Comparison of ENCODE assay signal across 39 cellular contexts in the genomic region with DNA sequence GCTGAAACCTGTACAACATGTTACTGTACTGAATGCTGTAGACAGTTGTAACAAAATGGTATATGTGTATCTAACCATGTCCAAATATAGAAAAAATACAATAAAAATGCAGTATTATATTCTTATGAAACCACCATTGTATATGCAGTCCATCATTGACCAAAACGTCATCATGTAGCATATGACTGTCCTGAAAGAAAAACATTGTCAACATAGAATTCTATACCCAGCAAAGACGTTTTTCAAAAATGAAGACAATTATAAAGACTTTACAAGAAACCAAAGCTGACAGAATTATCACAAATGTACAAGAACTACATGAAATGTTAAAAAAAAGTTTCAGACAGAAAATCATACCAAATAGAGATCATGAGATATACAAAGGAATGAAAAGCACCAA.
"Had no signal": no experiment of that assay in that cellular context is flagged by ENCODE, and none has a peak within 500 bp of the region (broad histone marks: within the 10 kb centered on the region; RNA-seq: fewer than 3 reads in every experiment).

No MANE protein-coding gene starts in this region.

- H3K9me3 ChIP-seq: body of pancreas had no signal

- H3K4me1 ChIP-seq: adrenal gland, ascending aorta, breast epithelium had no signal

- DNase-seq: activated effector memory CD4-positive, alpha-beta T cell treated with anti-CD3 and anti-CD28 coated beads, Interleukin-2, amount 50 U/mL, for 16 hours; activated effector memory CD4-positive, alpha-beta T cell treated with Interleukin-2 at 50 U/mL for 16 hours; activated gamma-delta T cell; activated gamma-delta T cell treated with Interleukin-2 at 50 U/mL for 16 hours; activated naive CD4-positive, alpha-beta T cell; activated naive CD4-positive, alpha-beta T cell treated with anti-CD3 and anti-CD28 coated beads for 36 hours; activated naive CD4-positive, alpha-beta T cell treated with anti-CD3 and anti-CD28 coated beads, Interleukin-2, amount 10 ng/mL, durations not matched to agents 7 days and 5 days; activated naive CD4-positive, alpha-beta T cell treated with anti-CD3 and anti-CD28 coated beads, Interleukin-2, amount 50 U/mL, for 16 hours; activated naive CD4-positive, alpha-beta T cell treated with Interleukin-2 at 50 U/mL for 16 hours; activated naive CD8-positive, alpha-beta T cell treated with anti-CD3 and anti-CD28 coated beads for 36 hours; activated naive CD8-positive, alpha-beta T cell treated with anti-CD3 and anti-CD28 coated beads, Interleukin-2, amount 10 ng/mL, durations not matched to agents 7 days and 5 days; activated naive CD8-positive, alpha-beta T cell treated with anti-CD3 and anti-CD28 coated beads, Interleukin-2, amount 50 U/mL, for 24 hours; activated T-cell treated with anti-CD3 and anti-CD28 coated beads, Interleukin-2, amount 50 U/mL, for 1 hour; activated T-cell treated with anti-CD3 and anti-CD28 coated beads, Interleukin-2, amount 50 U/mL, for 4 hours; activated T-cell treated with anti-CD3 and anti-CD28 coated beads, Interleukin-2, amount 50 U/mL, for 48 hours; activated T-cell treated with anti-CD3 and anti-CD28 coated beads, Interleukin-2, amount 50 U/mL, for 72 hours; adrenal gland; amniotic stem cell; amygdala; anterior cingulate cortex; aorta; body of pancreas; brain microvascular endothelial cell; caudate nucleus; central memory CD4-positive, alpha-beta T cell; cerebellar nuclear complex had no signal

- H3K36me3 ChIP-seq: adrenal gland, ascending aorta, brain microvascular endothelial cell, breast epithelium, cardiac muscle cell had no signal

- H3K27ac ChIP-seq: adrenal gland, ascending aorta, body of pancreas, brain microvascular endothelial cell, breast epithelium, cardiac muscle cell had no signal

- H3K4me3 ChIP-seq: adrenal gland, ascending aorta, body of pancreas, breast epithelium, cardiac muscle cell had no signal

- H3K4me3 Mint-ChIP-seq: activated naive CD4-positive, alpha-beta T cell treated with anti-CD3 and anti-CD28 coated beads for 36 hours; activated naive CD4-positive, alpha-beta T cell treated with anti-CD3 and anti-CD28 coated beads, Interleukin-2, amount 10 ng/mL, durations not matched to agents 7 days and 5 days; activated naive CD4-positive, alpha-beta T cell treated with anti-CD3 and anti-CD28 coated beads, Interleukin-2, amount 50 U/mL, for 24 hours; activated naive CD8-positive, alpha-beta T cell; activated naive CD8-positive, alpha-beta T cell treated with anti-CD3 and anti-CD28 coated beads for 36 hours; activated naive CD8-positive, alpha-beta T cell treated with anti-CD3 and anti-CD28 coated beads, Interleukin-2, amount 10 ng/mL, durations not matched to agents 7 days and 5 days; activated naive CD8-positive, alpha-beta T cell treated with anti-CD3 and anti-CD28 coated beads, Interleukin-2, amount 50 U/mL, for 24 hours; activated T-cell treated with anti-CD3 and anti-CD28 coated beads, Interleukin-2, amount 50 U/mL, for 4 hours; activated T-cell treated with anti-CD3 and anti-CD28 coated beads, Interleukin-2, amount 50 U/mL, for 72 hours; activated T-helper 1 cell treated with anti-CD3 and anti-CD28 coated beads, Interleukin-12 subunit alpha, Interleukin-12 subunit beta, Interleukin-2, Interleukin-4 antibody, amounts not matched to agents 30 ng/mL and 10 ng/mL and 1 ng/mL, durations not matched to agents 14 hours and 24 hours and 36 hours; activated T-helper 17 cell treated with anti-CD3 and anti-CD28 coated beads, Interleukin-2, amount 50 U/mL, for 72 hours; brain; central memory CD8-positive, alpha-beta T cell had no signal

- H3K27ac Mint-ChIP-seq: activated naive CD4-positive, alpha-beta T cell treated with anti-CD3 and anti-CD28 coated beads for 36 hours; activated naive CD4-positive, alpha-beta T cell treated with anti-CD3 and anti-CD28 coated beads, Interleukin-2, amount 10 ng/mL, durations not matched to agents 7 days and 5 days; activated naive CD4-positive, alpha-beta T cell treated with anti-CD3 and anti-CD28 coated beads, Interleukin-2, amount 50 U/mL, for 24 hours; activated naive CD4-positive, alpha-beta T cell treated with anti-CD3 and anti-CD28 coated beads, Interleukin-2, amount 50 U/mL, for 72 hours; activated naive CD8-positive, alpha-beta T cell; activated naive CD8-positive, alpha-beta T cell treated with anti-CD3 and anti-CD28 coated beads for 36 hours; activated naive CD8-positive, alpha-beta T cell treated with anti-CD3 and anti-CD28 coated beads, Interleukin-2, amount 10 ng/mL, durations not matched to agents 7 days and 5 days; activated naive CD8-positive, alpha-beta T cell treated with anti-CD3 and anti-CD28 coated beads, Interleukin-2, amount 50 U/mL, for 24 hours; activated T-cell treated with anti-CD3 and anti-CD28 coated beads, Interleukin-2, amount 50 U/mL, for 72 hours; activated T-helper 1 cell treated with anti-CD3 and anti-CD28 coated beads, Interleukin-12 subunit alpha, Interleukin-12 subunit beta, Interleukin-2, Interleukin-4 antibody, amounts not matched to agents 30 ng/mL and 10 ng/mL and 1 ng/mL, durations not matched to agents 14 hours and 24 hours and 36 hours; activated T-helper 17 cell treated with anti-CD3 and anti-CD28 coated beads, Interleukin-2, amount 50 U/mL, for 72 hours; activated T-helper 2 cell treated with anti-CD3 and anti-CD28 coated beads, Interferon-gamma antibody, Interleukin-2, Interleukin-4, amounts not matched to agents 10 μg/mL and 5 μg/mL and 100 μg/mL, durations not matched to agents 14 hours and 24 hours and 36 hours; brain had no signal

- H3K4me1 Mint-ChIP-seq: activated naive CD4-positive, alpha-beta T cell treated with anti-CD3 and anti-CD28 coated beads, Interleukin-2, amount 50 U/mL, for 24 hours; activated naive CD8-positive, alpha-beta T cell treated with anti-CD3 and anti-CD28 coated beads for 36 hours; activated naive CD8-positive, alpha-beta T cell treated with anti-CD3 and anti-CD28 coated beads, Interleukin-2, amount 10 ng/mL, durations not matched to agents 7 days and 5 days; activated T-helper 17 cell treated with anti-CD3 and anti-CD28 coated beads, Interleukin-2, amount 50 U/mL, for 72 hours; central memory CD8-positive, alpha-beta T cell had no signal

- H3K36me3 Mint-ChIP-seq: activated naive CD8-positive, alpha-beta T cell; activated naive CD8-positive, alpha-beta T cell treated with anti-CD3 and anti-CD28 coated beads, Interleukin-2, amount 10 ng/mL, durations not matched to agents 7 days and 5 days; brain had no signal

- FAIRE-seq: astrocyte, bronchial epithelial cell had no signal
